In genomic region chr2:132975490-132976105, GRCh38 we compare ENCODE assay signal across 32 cellular contexts.
DNase-seq lines count a peak whose midpoint lies in the region; ATAC-seq and TF ChIP-seq lines count a peak whose summit lies in the region.
"Had no signal": no experiment of that assay in that cellular context is flagged by ENCODE, and none has a peak within 500 bp of the region (broad histone marks: within the 10 kb centered on the region; RNA-seq: fewer than 3 reads in every experiment).

No MANE protein-coding gene starts in this region.

- in situ Hi-C loops in brain microvascular endothelial cell (cut with HindIII; ENCODE audit: low pct_ligation_motif_present, low sequenced_read_pairs) = no loop called here

- no peak overlapping the region for H3K27ac Mint-ChIP-seq in GM23338
- H3K27ac Mint-ChIP-seq: activated CD8-positive, alpha-beta T cell treated with anti-CD3 and anti-CD28 coated beads for 36 hours; activated naive CD8-positive, alpha-beta T cell; activated T-helper 2 cell treated with anti-CD3 and anti-CD28 coated beads, Interferon-gamma antibody, Interleukin-2, Interleukin-4, amounts not matched to agents 10 μg/mL and 5 μg/mL and 100 μg/mL, durations not matched to agents 14 hours and 24 hours and 36 hours; CD14-positive monocyte; dendritic cell treated with granulocyte-macrophage colony-stimulating factor and Interleukin-4, amounts not matched to agents 40 ng/mL and 50 ng/mL, for 4 days; T-helper 17 cell had no signal

- H3K27me3 ChIP-seq in GM23338 (ENCODE audit: insufficient read depth) (no peaks in the 10 kb centered on the region), brain microvascular endothelial cell (replicated peaks) (no peaks in the 10 kb centered on the region), hepatocyte (no peaks in the 10 kb centered on the region)
- H3K27me3 ChIP-seq: esophagus squamous epithelium, heart right ventricle, left lung had no signal

- H3K9me3 Mint-ChIP-seq in GM23338 = no peaks in the 10 kb centered on the region; the same call in 1 of the 3 replicates
- H3K9me3 Mint-ChIP-seq: activated CD8-positive, alpha-beta T cell treated with anti-CD3 and anti-CD28 coated beads for 36 hours; activated T-helper 2 cell treated with anti-CD3 and anti-CD28 coated beads, Interferon-gamma antibody, Interleukin-2, Interleukin-4, amounts not matched to agents 10 μg/mL and 5 μg/mL and 100 μg/mL, durations not matched to agents 14 hours and 24 hours and 36 hours; dendritic cell treated with granulocyte-macrophage colony-stimulating factor and Interleukin-4, amounts not matched to agents 40 ng/mL and 50 ng/mL, for 4 days had no signal

- H3K4me3 Mint-ChIP-seq in GM23338 = no peak overlapping the region
- H3K4me3 Mint-ChIP-seq: activated CD8-positive, alpha-beta T cell treated with anti-CD3 and anti-CD28 coated beads for 36 hours; activated naive CD8-positive, alpha-beta T cell; CD14-positive monocyte; dendritic cell treated with granulocyte-macrophage colony-stimulating factor and Interleukin-4, amounts not matched to agents 40 ng/mL and 50 ng/mL, for 4 days; T-helper 17 cell had no signal

- H3K9me3 ChIP-seq in hepatocyte (ENCODE audit: low read depth) = no peaks in the 10 kb centered on the region
- H3K9me3 ChIP-seq: esophagus squamous epithelium, heart right ventricle, left lung, SK-N-SH had no signal

- H3K27me3 Mint-ChIP-seq in GM23338 (ENCODE audit: insufficient read depth, low read depth, poor library complexity) = peaks cover 8% of the 10 kb centered on the region
- H3K27me3 Mint-ChIP-seq: activated CD8-positive, alpha-beta T cell treated with anti-CD3 and anti-CD28 coated beads for 36 hours; activated naive CD8-positive, alpha-beta T cell; dendritic cell treated with granulocyte-macrophage colony-stimulating factor and Interleukin-4, amounts not matched to agents 40 ng/mL and 50 ng/mL, for 4 days; T-helper 17 cell had no signal

- H2AFZ ChIP-seq in GM23338 = no peak overlapping the region
- H2AFZ ChIP-seq in hepatocyte = no peak overlapping the region

- DNase-seq in GM12865 (ENCODE audit: low read depth) = peak; percentile 14
- DNase-seq in GM23338 (ENCODE audit: low spot score) = peak; percentile 39
- peak; percentile 2 for DNase-seq in iPS DF 19.7 (ENCODE audit: low read depth, low spot score)
- DNase-seq in brain microvascular endothelial cell = no peak
- no peak for DNase-seq in hepatocyte (ENCODE audit: low spot score)
- no peak for DNase-seq in NCI-H446 (lab: John Stamatoyannopoulos, UW)
- DNase-seq: 8988T; activated CD4-positive, alpha-beta T cell treated with anti-CD3 and anti-CD28 coated beads for 1 hour; activated CD8-positive, alpha-beta T cell treated with anti-CD3 and anti-CD28 coated beads for 36 hours; aorta; Calu3; caudate nucleus; DMS79 treated with DMSO at 0.1 percent for 48 hours; esophagus squamous epithelium; foreskin melanocyte; heart right ventricle; left lung; NCI-H1436; NCI-H2081 treated with DMSO at 0.1 percent for 48 hours; NCI-H82; SK-N-SH; stimulated activated CD4-positive, alpha-beta T cell treated with anti-CD3 and anti-CD28 coated beads, Interleukin-15, amount 100 ng/mL, for 24 hours; stimulated activated naive CD4-positive, alpha-beta T cell; T-helper 17 cell had no signal

- H3K4me3 ChIP-seq in GM12865 (ENCODE audit: low read depth, low read length) (no peak overlapping the region), GM23338 (no peak overlapping the region), brain microvascular endothelial cell (ENCODE audit: low read depth, low read length) (no peak overlapping the region), hepatocyte (no peak overlapping the region)
- H3K4me3 ChIP-seq: esophagus squamous epithelium, heart right ventricle, left lung had no signal

- H3K79me2 ChIP-seq in GM23338 (replicated peaks; ENCODE audit: insufficient read depth) = no peaks in the 10 kb centered on the region
- no peaks in the 10 kb centered on the region for H3K79me2 ChIP-seq in hepatocyte

- H3K4me2 ChIP-seq in GM23338 (no peak overlapping the region), hepatocyte (no peak overlapping the region)
- H3K4me2 ChIP-seq: SK-N-SH had no signal

- ATAC-seq in GM23338 (peak; percentile 71), HG03097 (IDR thresholded peaks at IDR 0.05; ENCODE audit: low FRiP score, unreplicated experiment) (peak; percentile 37), GM19467 (IDR thresholded peaks at IDR 0.05; ENCODE audit: unreplicated experiment) (no peak)
- ATAC-seq: activated CD8-positive, alpha-beta T cell treated with anti-CD3 and anti-CD28 coated beads for 36 hours; HCT116; heart right ventricle; left lung; T-helper 17 cell had no signal

- TF ChIP-seq CTCF in GM12865 (IDR thresholded peaks at IDR 0.05; ENCODE audit: insufficient read depth, low read depth, low read length, missing control alignments) (no peak), GM23338 (conservative IDR thresholded peaks at IDR 0.05; ENCODE audit: low read depth in 2 of 2) (no peak), brain microvascular endothelial cell (IDR thresholded peaks at IDR 0.05; ENCODE audit: low read depth, low read length, missing control alignments) (no peak), hepatocyte (IDR thresholded peaks at IDR 0.05; ENCODE audit: poor library complexity) (no peak)

- no peaks in the 10 kb centered on the region for H3F3A ChIP-seq in GM23338 (replicated peaks; ENCODE audit: low read depth)

- H3K36me3 ChIP-seq in GM23338 (ENCODE audit: insufficient read depth) (no peaks in the 10 kb centered on the region), brain microvascular endothelial cell (replicated peaks) (no peaks in the 10 kb centered on the region), hepatocyte (replicated peaks; ENCODE audit: insufficient read depth, low read depth) (no peaks in the 10 kb centered on the region)
- H3K36me3 ChIP-seq: esophagus squamous epithelium, heart right ventricle, left lung had no signal

- 83% methylated on average over 3 of the region's 3 CpGs for WGBS in hepatocyte (ENCODE audit: low lambda C conversion rate, missing lambda C conversion rate)

- H3K4me1 ChIP-seq in GM23338 (ENCODE audit: insufficient read depth) = peaks cover 14% of the 10 kb centered on the region
- no peaks in the 10 kb centered on the region for H3K4me1 ChIP-seq in hepatocyte (ENCODE audit: insufficient read depth)
- H3K4me1 ChIP-seq: heart right ventricle, left lung had no signal

- 0 out of 3 replicates have a peak, but pooled peaks cover 3% of the 10 kb centered on the region for H3K36me3 Mint-ChIP-seq in GM23338 (ENCODE audit: low read depth)
- H3K36me3 Mint-ChIP-seq: activated naive CD8-positive, alpha-beta T cell; CD14-positive monocyte had no signal

- H3K27ac ChIP-seq in GM23338 (ENCODE audit: low read depth) (no peak overlapping the region), brain microvascular endothelial cell (no peak overlapping the region), hepatocyte (no peak overlapping the region)
- H3K27ac ChIP-seq: esophagus squamous epithelium, heart right ventricle, HL-60, left lung had no signal

- no peaks in the 10 kb centered on the region for H4K20me1 ChIP-seq in GM23338 (replicated peaks; ENCODE audit: insufficient read depth)
- no peaks in the 10 kb centered on the region for H4K20me1 ChIP-seq in hepatocyte (ENCODE audit: insufficient read depth, poor library complexity, severe bottlenecking)

- H3K4me1 Mint-ChIP-seq in GM23338 = peaks cover 25% of the 10 kb centered on the region
- H3K4me1 Mint-ChIP-seq: CD14-positive monocyte, T-helper 17 cell had no signal

- H3K9me2 ChIP-seq in GM23338 (ENCODE audit: insufficient read depth) = no peaks in the 10 kb centered on the region
- no peaks in the 10 kb centered on the region for H3K9me2 ChIP-seq in hepatocyte (replicated peaks; ENCODE audit: insufficient read depth)
- H3K9me2 ChIP-seq: SK-N-SH had no signal

TF ChIP-seq in GM23338, 12 proteins besides CTCF, POLR2A, EP300 and RAD21 (continues in another document):
- TF ChIP-seq POLR2AphosphoS5 (IDR thresholded peaks at IDR 0.05; ENCODE audit: low read depth) (no peak), CREB1 (CRISPR knock-in tag; IDR thresholded peaks at IDR 0.05; ENCODE audit: low read depth) (no peak), ZNF331 (CRISPR knock-in tag; IDR thresholded peaks at IDR 0.05; ENCODE audit: low read depth) (no peak), EZH2 (IDR thresholded peaks at IDR 0.05; ENCODE audit: low read depth, unreplicated experiment) (no peak), NANOG (IDR thresholded peaks at IDR 0.05; ENCODE audit: borderline replicate concordance) (no peak), JUNB (IDR thresholded peaks at IDR 0.05; ENCODE audit: unreplicated experiment) (no peak), REST (IDR thresholded peaks at IDR 0.05; ENCODE audit: unreplicated experiment) (no peak)

Comparison
In these comparisons a context has a peak if more than half of its experiments do, and no peak if none do; other contexts are left out.
1. DNase-seq: peak in GM12865 (single experiment), GM23338 (single experiment) and iPS DF 19.7 (single experiment); none in brain microvascular endothelial cell (single experiment), hepatocyte (single experiment) and NCI-H446 (0 of 2).